ENCODE assay signal across 5 cellular contexts in genomic region chr20:40459299-40459698, GRCh38.
"Had no signal": no experiment of that assay in that cellular context is flagged by ENCODE, and none has a peak within 500 bp of the region (broad histone marks: within the 10 kb centered on the region; RNA-seq: fewer than 3 reads in every experiment).

No MANE protein-coding gene starts in this region.

- H3K27ac Mint-ChIP-seq: GM23338, H9 had no signal

- H3K4me3 Mint-ChIP-seq: GM23338, H9 had no signal

- DNase-seq: H9, HCEC 1CT, IMR-90 had no signal

- ATAC-seq: GM23338, K562 had no signal

- H3K4me3 ChIP-seq: GM23338, K562 had no signal

- H3K9me3 Mint-ChIP-seq: GM23338, H9 had no signal
